Comparison of ENCODE assay signal across 26 cellular contexts in the genomic region with DNA sequence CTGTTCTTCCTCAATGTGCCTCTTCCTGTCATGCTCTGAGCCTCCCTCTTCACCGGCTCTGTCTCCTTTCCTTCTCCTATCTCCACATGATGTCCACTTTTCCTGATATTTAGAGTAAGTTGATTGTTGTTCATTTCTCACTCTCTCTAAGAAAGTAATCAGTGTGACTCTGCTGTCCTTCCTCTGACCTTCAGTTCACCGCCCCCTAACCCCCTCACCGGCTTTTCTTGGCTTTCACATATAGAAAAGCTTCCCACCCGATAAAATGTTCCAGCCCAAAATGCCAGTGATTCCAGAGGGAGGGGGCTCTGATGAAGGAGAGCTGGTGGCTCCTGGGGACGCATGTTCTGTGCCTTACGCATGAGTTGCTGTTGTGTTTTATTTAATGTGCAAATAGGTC.
"Had no signal": no experiment of that assay in that cellular context is flagged by ENCODE, and none has a peak within 500 bp of the region (broad histone marks: within the 10 kb centered on the region; RNA-seq: fewer than 3 reads in every experiment).

No MANE protein-coding gene starts in this region.

- ATAC-seq: activated CD4-positive, CD25-positive, alpha-beta regulatory T cell treated with anti-CD3 and anti-CD28 coated beads, Interleukin-2, amount 50 U/mL, for 24 hours; activated CD8-positive, alpha-beta T cell treated with anti-CD3 and anti-CD28 coated beads for 36 hours; activated naive CD4-positive, alpha-beta T cell treated with anti-CD3 and anti-CD28 coated beads, Interleukin-2, amount 50 U/mL, for 72 hours; activated T-cell treated with anti-CD3 and anti-CD28 coated beads, Interleukin-2, amount 50 U/mL, for 4 hours; activated T-helper 17 cell treated with anti-CD3 and anti-CD28 coated beads, Interleukin-2, amount 50 U/mL, for 72 hours; gastroesophageal sphincter; heart right ventricle had no signal

- H3K4me1 ChIP-seq: gastroesophageal sphincter, heart right ventricle had no signal

- H3K36me3 ChIP-seq: brain microvascular endothelial cell, esophagus squamous epithelium, heart right ventricle, WERI-Rb-1 had no signal

- H3K9me3 ChIP-seq: esophagus squamous epithelium, gastroesophageal sphincter, heart right ventricle had no signal

- DNase-seq: activated B cell treated with CpG ODN at 0.5 μM for 24 hours; activated CD4-positive, alpha-beta T cell treated with anti-CD3 and anti-CD28 coated beads for 48 hours; activated CD4-positive, alpha-beta T cell treated with anti-CD3 and anti-CD28 coated beads, Interleukin-2, amount 50 U/mL, for 1 hour; activated CD4-positive, alpha-beta T cell treated with anti-CD3 and anti-CD28 coated beads, Interleukin-2, amount 50 U/mL, for 48 hours; activated CD8-positive, alpha-beta memory T cell treated with anti-CD3 and anti-CD28 coated beads for 24 hours; activated CD8-positive, alpha-beta T cell treated with anti-CD3 and anti-CD28 coated beads for 36 hours; activated effector memory CD4-positive, alpha-beta T cell treated with Interleukin-2 at 50 U/mL for 16 hours; activated gamma-delta T cell treated with Interleukin-2 at 50 U/mL for 16 hours; activated naive CD4-positive, alpha-beta T cell treated with anti-CD3 and anti-CD28 coated beads for 36 hours; activated naive CD8-positive, alpha-beta T cell treated with anti-CD3 and anti-CD28 coated beads, Interleukin-2, amount 10 ng/mL, durations not matched to agents 7 days and 5 days; activated T-cell treated with anti-CD3 and anti-CD28 coated beads, Interleukin-2, amount 50 U/mL, for 4 hours; anterior cingulate cortex; brain microvascular endothelial cell; caudate nucleus; cortex of kidney; effector CD8-positive, alpha-beta T cell; esophagus squamous epithelium; foreskin melanocyte; heart right ventricle; T-helper 2 cell; WERI-Rb-1 had no signal

- H3K4me3 ChIP-seq: esophagus squamous epithelium, gastroesophageal sphincter, heart right ventricle had no signal

- H3K27me3 ChIP-seq: brain microvascular endothelial cell, gastroesophageal sphincter had no signal

- H3K27ac ChIP-seq: brain microvascular endothelial cell, epithelial cell of prostate, esophagus squamous epithelium, gastroesophageal sphincter, heart right ventricle, WERI-Rb-1 had no signal
